In genomic region chr5:6754766-6755165, GRCh38 we compare ENCODE assay signal across 25 cellular contexts. TPM values are rescaled to one million over a fixed set of nuclear protein-coding genes. Genes with fewer than 3 reads are reported as not detected.
A peak's percentile ranks its signal among the peaks of the same experiment; 100 is the strongest.
DNase-seq lines count a peak whose midpoint lies in the region; ATAC-seq, FAIRE-seq and TF ChIP-seq lines count a peak whose summit lies in the region.
"Had no signal": no experiment of that assay in that cellular context is flagged by ENCODE, and none has a peak within 500 bp of the region (broad histone marks: within the 10 kb centered on the region; RNA-seq: fewer than 3 reads in every experiment).

No MANE protein-coding gene starts in this region.

- H3K4me3 Mint-ChIP-seq in MCF 10A (ENCODE audit: unreplicated experiment) (no peak overlapping the region), glutamatergic neuron (ENCODE audit: unreplicated experiment) (no peak overlapping the region)
- H3K4me3 Mint-ChIP-seq: CD4-positive, CD25-positive, alpha-beta regulatory T cell had no signal

- TF ChIP-seq CTCF in MCF 10A (IDR thresholded peaks at IDR 0.05; ENCODE audit: unreplicated experiment), result no peak
- no peak for TF ChIP-seq CTCF in breast epithelium (IDR thresholded peaks at IDR 0.05)
- no peak for TF ChIP-seq CTCF in glutamatergic neuron (IDR thresholded peaks at IDR 0.05; ENCODE audit: partially characterized antibody, unreplicated experiment)
- no peak for TF ChIP-seq CTCF in upper lobe of right lung (IDR thresholded peaks at IDR 0.05)
- no peak for TF ChIP-seq CTCF in pancreas (IDR thresholded peaks at IDR 0.05)

- intact Hi-C loops in MCF 10A (cut with micrococcal nuclease), result no loop called here
- intact Hi-C loops in breast epithelium (cut with DNase I; ENCODE audit: low total_unique reads), result loop anchor here (2.0 to 5.0 kb wide), 2 partner anchors 58 to 782 kb away; no protein-coding TSS in a partner anchor
- intact Hi-C loops in upper lobe of right lung (cut with DNase I), result no loop called here
- intact Hi-C loops in pancreas (cut with DNase I), result no loop called here

- no peaks in the 10 kb centered on the region for H3K27me3 Mint-ChIP-seq in MCF 10A (ENCODE audit: insufficient read depth, unreplicated experiment)
- no peaks in the 10 kb centered on the region for H3K27me3 Mint-ChIP-seq in glutamatergic neuron (ENCODE audit: unreplicated experiment)
- H3K27me3 Mint-ChIP-seq: CD4-positive, CD25-positive, alpha-beta regulatory T cell had no signal

- POLR2A ChIA-PET in MCF 10A (lab: Yijun Ruan, JAX), result no interaction called here

- DNase-seq in MCF 10A (ENCODE audit: unreplicated experiment) (no peak), breast epithelium (ENCODE audit: low spot score in 2 of 2) (no peak), glutamatergic neuron (peak; percentile 6), upper lobe of right lung (peak; percentile 55), pancreas (no peak)
- DNase-seq in activated CD4-positive, alpha-beta T cell treated with anti-CD3 and anti-CD28 coated beads, Interleukin-2, amount 50 U/mL, for 1 hour, result no peak
- DNase-seq in stimulated activated naive CD4-positive, alpha-beta T cell (lab: John Stamatoyannopoulos, UW), result no peak
- DNase-seq: Caco-2; CD4-positive, CD25-positive, alpha-beta regulatory T cell; GOT3; KG1; NCI-H1048; NCI-H1417; NCI-H1694; NCI-H2081; NCI-H2227 treated with DMSO at 0.1 percent for 48 hours; NCI-H526 treated with DMSO at 0.1 percent for 48 hours; RPMI8226; SHP77 treated with DMSO at 0.1 percent for 48 hours had no signal

- WGBS in pancreas, 2 donors, result 96% methylated on average over 26 to 29 of the region's 29 CpGs

- H3K4me1 Mint-ChIP-seq in MCF 10A (ENCODE audit: insufficient read depth, unreplicated experiment), result no peaks in the 10 kb centered on the region
- H3K4me1 Mint-ChIP-seq in glutamatergic neuron (ENCODE audit: low read depth, unreplicated experiment), result no peaks in the 10 kb centered on the region

- ATAC-seq in HG03432 (IDR thresholded peaks at IDR 0.05; ENCODE audit: unreplicated experiment) (peak; percentile 69), upper lobe of right lung (no peak), pancreas (no peak)
- ATAC-seq: HCT116 had no signal

- H3K27ac Mint-ChIP-seq in MCF 10A (ENCODE audit: low read depth, unreplicated experiment) (peak overlapping the region; percentile 27), glutamatergic neuron (ENCODE audit: unreplicated experiment) (no peak overlapping the region)

- H3K27ac ChIP-seq in breast epithelium (no peak overlapping the region), upper lobe of right lung (no peak overlapping the region), pancreas (no peak overlapping the region)
- H3K27ac ChIP-seq: BLaER1 had no signal

- CTCF ChIA-PET in MCF 10A (lab: Yijun Ruan, JAX), result interaction anchor here (0.7 to 1.0 kb wide), 2 partner anchors 10 to 1263 kb away, joined by 3 to 5 read pairs; no protein-coding TSS in a partner anchor

- peaks cover 78% of the 10 kb centered on the region for H3K36me3 Mint-ChIP-seq in MCF 10A (ENCODE audit: insufficient read depth, unreplicated experiment)
- no peaks in the 10 kb centered on the region for H3K36me3 Mint-ChIP-seq in glutamatergic neuron (ENCODE audit: unreplicated experiment)

- H3K9me3 Mint-ChIP-seq in MCF 10A (ENCODE audit: unreplicated experiment) (no peaks in the 10 kb centered on the region), glutamatergic neuron (ENCODE audit: unreplicated experiment) (peaks cover 6% of the 10 kb centered on the region)
- H3K9me3 Mint-ChIP-seq: CD4-positive, CD25-positive, alpha-beta regulatory T cell had no signal

- H3K36me3 ChIP-seq in breast epithelium (peaks cover 11% of the 10 kb centered on the region), upper lobe of right lung (peaks cover 74% of the 10 kb centered on the region), pancreas (peaks cover 6 to 58% (median 29%) of the 10 kb centered on the region in 3 donors)

- H3K4me1 ChIP-seq in breast epithelium (no peaks in the 10 kb centered on the region), upper lobe of right lung (no peaks in the 10 kb centered on the region), pancreas (no peaks in the 10 kb centered on the region)
- H3K4me1 ChIP-seq: BLaER1 had no signal

- TF ChIP-seq POLR2A in breast epithelium (IDR thresholded peaks at IDR 0.05), result no peak

- H3K27me3 ChIP-seq in breast epithelium, result no peaks in the 10 kb centered on the region
- H3K27me3 ChIP-seq in upper lobe of right lung, result no peaks in the 10 kb centered on the region
- no peaks in the 10 kb centered on the region for H3K27me3 ChIP-seq in pancreas
- H3K27me3 ChIP-seq: BLaER1 had no signal

- no peak for FAIRE-seq in pancreas (lab: Jason Lieb, UNC)
- FAIRE-seq: A204.1, G401.6, HTR-8/SVneo had no signal

- H3K9me3 ChIP-seq in breast epithelium (no peaks in the 10 kb centered on the region), upper lobe of right lung (no peaks in the 10 kb centered on the region), pancreas (no peaks in the 10 kb centered on the region)
- H3K9me3 ChIP-seq: BLaER1, Caco-2 had no signal

- BruUV-seq in MCF 10A (replicated peaks; lab: Mats Ljungman, UMichigan), result no TSS peak

- no peak overlapping the region for H3K4me3 ChIP-seq in breast epithelium
- no peak overlapping the region for H3K4me3 ChIP-seq in upper lobe of right lung
- no peak overlapping the region for H3K4me3 ChIP-seq in pancreas
- H3K4me3 ChIP-seq: BLaER1 had no signal

RNA-seq across cellular contexts. Expression of gene TENT4A, which starts 41.5 kb away (rescaled TPM):
- total RNA-seq in MCF 10A (2022) (25.6 and 27.6 TPM in 2 replicates), breast epithelium (10 to 100 TPM; 24.1 to 26.2 (median 24.8) TPM), glutamatergic neuron (ENCODE audit: unreplicated experiment) (23.7 TPM), upper lobe of right lung (19.9 TPM), pancreas (10 to 100 TPM in 1 of 6 donors, 1 to 10 TPM in 5; 7.0 to 13.5 (median 8.5) TPM)
- polyA plus RNA-seq in pancreas, result 10 to 100 TPM in 1 of 2 donors, 1 to 10 TPM in 1; 8.3 to 13.6 TPM

Comparison
In these comparisons a context has a peak if more than half of its experiments do, and no peak if none do; other contexts are left out.
1. DNase-seq: peak in glutamatergic neuron (single experiment) and upper lobe of right lung (single experiment); none in MCF 10A (single experiment), breast epithelium (0 of 2), pancreas (0 of 6), activated CD4-positive, alpha-beta T cell treated with anti-CD3 and anti-CD28 coated beads, Interleukin-2, amount 50 U/mL, for 1 hour (single experiment) and stimulated activated naive CD4-positive, alpha-beta T cell (0 of 6).